In the genomic region with DNA sequence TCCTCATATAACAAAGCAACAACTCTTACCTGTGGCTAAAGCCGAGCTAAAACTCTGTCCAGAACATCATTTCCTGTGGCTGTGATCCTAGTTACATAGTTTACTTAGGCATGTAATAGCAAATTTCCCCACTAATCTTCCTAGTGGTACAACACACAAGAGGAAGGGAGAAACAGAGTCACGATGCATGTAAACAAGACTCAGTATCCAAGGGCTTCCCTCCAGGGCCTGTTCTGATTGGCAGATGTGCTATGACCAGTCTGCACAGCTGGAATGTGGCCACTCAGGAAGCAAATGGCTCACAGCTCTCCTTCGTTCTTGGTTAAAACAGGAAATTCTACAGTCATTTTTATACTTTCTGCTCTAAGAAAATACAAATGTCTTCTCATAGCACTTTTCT, we compare ENCODE assay signal across 9 cellular contexts. TPM values are rescaled to one million over a fixed set of nuclear protein-coding genes. Genes with fewer than 3 reads are reported as not detected.
A peak's percentile ranks its signal among the peaks of the same experiment; 100 is the strongest.
DNase-seq lines count a peak whose midpoint lies in the region; ATAC-seq and TF ChIP-seq lines count a peak whose summit lies in the region.
"Had no signal": no experiment of that assay in that cellular context is flagged by ENCODE, and none has a peak within 500 bp of the region (broad histone marks: within the 10 kb centered on the region; RNA-seq: fewer than 3 reads in every experiment).

No MANE protein-coding gene starts in this region.

- no peaks in the 10 kb centered on the region for H3K36me3 ChIP-seq in MG63
- H3K36me3 ChIP-seq in testis (ENCODE audit: low read depth, missing control alignments) = no peaks in the 10 kb centered on the region

- DNase-seq in MG63 (peak; percentile 62), epithelial cell of esophagus (ENCODE audit: low read depth) (peak; percentile 94), lung microvascular endothelial cell (ENCODE audit: low read depth in 2 of 2) (peak; percentile 98 to 99), testis (peak; percentile 61), NCI-H446 (lab: John Stamatoyannopoulos, UW) (no peak), NCI-H2196 treated with DMSO at 0.1 percent for 48 hours (lab: John Stamatoyannopoulos, UW; ENCODE audit: unreplicated experiment) (no peak)
- DNase-seq in activated CD8-positive, alpha-beta T cell treated with anti-CD3 and anti-CD28 coated beads, Interleukin-2, amount 10 ng/mL, durations not matched to agents 7 days and 5 days = no peak
- DNase-seq: activated B cell treated with CpG ODN at 0.5 μM for 24 hours had no signal

- H3K9me3 Mint-ChIP-seq in activated CD8-positive, alpha-beta T cell treated with anti-CD3 and anti-CD28 coated beads, Interleukin-2, amount 10 ng/mL, durations not matched to agents 7 days and 5 days (ENCODE audit: insufficient read depth) = no peaks in the 10 kb centered on the region
- H3K9me3 Mint-ChIP-seq: activated B cell treated with CpG ODN at 0.5 μM for 24 hours had no signal

- CTCF ChIA-PET in activated CD8-positive, alpha-beta T cell treated with anti-CD3 and anti-CD28 coated beads, Interleukin-2, amount 10 ng/mL, durations not matched to agents 7 days and 5 days (lab: Charles Lee) = no interaction called here

- H3K27me3 Mint-ChIP-seq in activated CD8-positive, alpha-beta T cell treated with anti-CD3 and anti-CD28 coated beads, Interleukin-2, amount 10 ng/mL, durations not matched to agents 7 days and 5 days (ENCODE audit: low read depth) = peaks cover 18% of the 10 kb centered on the region

- H3K27me3 ChIP-seq in MG63 (no peaks in the 10 kb centered on the region), testis (no peaks in the 10 kb centered on the region)

- 21 to 26% methylated on average over 3 of the region's 3 CpGs for WGBS in testis, 2 donors

- no peak overlapping the region for H3K4me3 Mint-ChIP-seq in activated CD8-positive, alpha-beta T cell treated with anti-CD3 and anti-CD28 coated beads, Interleukin-2, amount 10 ng/mL, durations not matched to agents 7 days and 5 days
- H3K4me3 Mint-ChIP-seq: activated B cell treated with CpG ODN at 0.5 μM for 24 hours had no signal

- no peak overlapping the region for H3K27ac Mint-ChIP-seq in activated CD8-positive, alpha-beta T cell treated with anti-CD3 and anti-CD28 coated beads, Interleukin-2, amount 10 ng/mL, durations not matched to agents 7 days and 5 days
- H3K27ac Mint-ChIP-seq: activated B cell treated with CpG ODN at 0.5 μM for 24 hours had no signal

- POLR2A ChIA-PET in activated CD8-positive, alpha-beta T cell treated with anti-CD3 and anti-CD28 coated beads, Interleukin-2, amount 10 ng/mL, durations not matched to agents 7 days and 5 days (lab: Charles Lee) = no interaction called here

- TF ChIP-seq CTCF in epithelial cell of esophagus (IDR thresholded peaks at IDR 0.05; ENCODE audit: insufficient read depth, low read depth, low read length, missing control alignments) = no peak
- TF ChIP-seq CTCF in testis (IDR thresholded peaks at IDR 0.05) = no peak

- no peak for TF ChIP-seq POLR2A in testis (IDR thresholded peaks at IDR 0.05)

- H3K4me3 ChIP-seq in MG63 = 0 out of 2 replicates have a peak overlapping the region, but pooled peaks have one; percentile 4
- H3K4me3 ChIP-seq in epithelial cell of esophagus (ENCODE audit: low read length) = peak overlapping the region; percentile 40
- H3K4me3 ChIP-seq in testis = peak overlapping the region; percentile 3 to 4

- H3K36me3 Mint-ChIP-seq in activated CD8-positive, alpha-beta T cell treated with anti-CD3 and anti-CD28 coated beads, Interleukin-2, amount 10 ng/mL, durations not matched to agents 7 days and 5 days (ENCODE audit: low read depth) = no peaks in the 10 kb centered on the region

- no peaks in the 10 kb centered on the region for H3K4me1 Mint-ChIP-seq in activated CD8-positive, alpha-beta T cell treated with anti-CD3 and anti-CD28 coated beads, Interleukin-2, amount 10 ng/mL, durations not matched to agents 7 days and 5 days (ENCODE audit: low read depth)
- H3K4me1 Mint-ChIP-seq: activated B cell treated with CpG ODN at 0.5 μM for 24 hours had no signal

- intact Hi-C loops in testis (cut with DNase I; ENCODE audit: low total_unique reads) = no loop called here

- peak overlapping the region; percentile 4 to 57 for H3K27ac ChIP-seq in testis

- H3K4me1 ChIP-seq in testis = peaks cover 17% of the 10 kb centered on the region

- no peak for ATAC-seq in activated CD8-positive, alpha-beta T cell treated with anti-CD3 and anti-CD28 coated beads, Interleukin-2, amount 10 ng/mL, durations not matched to agents 7 days and 5 days
- ATAC-seq in HG03135 (IDR thresholded peaks at IDR 0.05; ENCODE audit: unreplicated experiment) = no peak

- no peaks in the 10 kb centered on the region for H3K9me3 ChIP-seq in MG63
- H3K9me3 ChIP-seq in testis = no peaks in the 10 kb centered on the region

RNA-seq across cellular contexts. Expression of gene PRSS48, which starts 49.2 kb away (rescaled TPM):
- not detected in 2 replicates for total RNA-seq in MG63 (2014; rRNA removed; shearing (Covaris generic); ENCODE audit: low replicate concordance)
- total RNA-seq in lung microvascular endothelial cell (not detected in 2 replicates), testis (under 1 TPM in 1 of 2 donors, not detected in 1; 0.71 TPM)
- polyA plus RNA-seq in testis (ENCODE audit: insufficient read depth, low read depth, low replicate concordance) = 2.0 TPM
- not detected for total RNA-seq in activated CD8-positive, alpha-beta T cell treated with anti-CD3 and anti-CD28 coated beads, Interleukin-2, amount 10 ng/mL, durations not matched to agents 7 days and 5 days
- total RNA-seq: activated B cell treated with CpG ODN at 0.5 μM for 24 hours had no signal

Comparison
In these comparisons a context has a peak if more than half of its experiments do, and no peak if none do; other contexts are left out.
1. DNase-seq: peak in MG63 (single experiment), epithelial cell of esophagus (single experiment), lung microvascular endothelial cell (2 of 2) and testis (single experiment); none in activated CD8-positive, alpha-beta T cell treated with anti-CD3 and anti-CD28 coated beads, Interleukin-2, amount 10 ng/mL, durations not matched to agents 7 days and 5 days (single experiment), NCI-H446 (0 of 2) and NCI-H2196 treated with DMSO at 0.1 percent for 48 hours (single experiment).
2. Peak in every context shown above with its lines, with median percentiles within 50 percentile points of each other: H3K4me3 ChIP-seq.